In the genomic region with DNA sequence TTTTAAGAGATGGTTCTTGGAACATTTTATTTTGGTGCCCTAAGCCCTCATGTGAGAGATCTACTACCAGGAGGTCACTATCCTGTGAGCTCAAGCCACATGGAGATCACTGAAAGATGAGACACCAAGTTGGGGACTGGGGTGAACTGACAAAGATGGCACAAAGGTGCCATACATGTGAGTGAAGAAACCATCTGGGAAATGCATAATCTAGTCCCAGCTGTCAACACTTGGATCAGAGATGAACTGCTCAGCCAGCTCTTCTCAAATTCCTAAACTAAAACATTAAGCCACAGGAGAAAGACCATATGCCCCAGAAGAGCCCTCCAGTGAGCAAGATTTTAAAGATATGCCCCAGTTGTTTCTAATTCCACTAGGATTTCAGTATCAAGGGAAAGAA, we compare ENCODE assay signal across 1 cellular context.
TF ChIP-seq lines count a peak whose summit lies in the region.

No MANE protein-coding gene starts in this region.

TF ChIP-seq in SK-N-SH, 30 proteins besides CTCF, POLR2A, EP300 and RAD21 (continued from another document):
- peak; percentile 33; the same call in 1 of the 2 replicates for TF ChIP-seq JUND (IDR thresholded peaks at IDR 0.05)
- peak; percentile 62 for TF ChIP-seq POLR2AphosphoS5 (IDR thresholded peaks at IDR 0.05; ENCODE audit: low read depth, low read length)
- TF ChIP-seq TAF1 (IDR thresholded peaks at IDR 0.05; ENCODE audit: borderline replicate concordance, low read depth, low read length), result no peak
- no peak for TF ChIP-seq SMC3 (IDR thresholded peaks at IDR 0.05; ENCODE audit: low read depth, low read length)
- TF ChIP-seq, protein P1, sequence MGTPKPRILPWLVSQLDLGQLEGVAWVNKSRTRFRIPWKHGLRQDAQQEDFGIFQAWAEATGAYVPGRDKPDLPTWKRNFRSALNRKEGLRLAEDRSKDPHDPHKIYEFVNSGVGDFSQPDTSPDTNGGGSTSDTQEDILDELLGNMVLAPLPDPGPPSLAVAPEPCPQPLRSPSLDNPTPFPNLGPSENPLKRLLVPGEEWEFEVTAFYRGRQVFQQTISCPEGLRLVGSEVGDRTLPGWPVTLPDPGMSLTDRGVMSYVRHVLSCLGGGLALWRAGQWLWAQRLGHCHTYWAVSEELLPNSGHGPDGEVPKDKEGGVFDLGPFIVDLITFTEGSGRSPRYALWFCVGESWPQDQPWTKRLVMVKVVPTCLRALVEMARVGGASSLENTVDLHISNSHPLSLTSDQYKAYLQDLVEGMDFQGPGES (IDR thresholded peaks at IDR 0.05; ENCODE audit: low read depth, low read length), result no peak
- TF ChIP-seq TCF12 (IDR thresholded peaks at IDR 0.05), result peak; percentile 93
- no peak for TF ChIP-seq FOSL2 (IDR thresholded peaks at IDR 0.05; ENCODE audit: borderline replicate concordance, low read depth)
- TF ChIP-seq REST (IDR thresholded peaks at IDR 0.05; ENCODE audit: low read depth, low read length), result 0 out of 2 replicates have a peak, but pooled peaks have one; percentile 17
- peak; percentile 11; the same call in 1 of the 2 replicates for TF ChIP-seq NFIC (IDR thresholded peaks at IDR 0.05; ENCODE audit: borderline replicate concordance)
- no peak for TF ChIP-seq GABPA (IDR thresholded peaks at IDR 0.05; ENCODE audit: low read depth)
- peak; percentile 45; the same call in 1 of the 2 replicates for TF ChIP-seq SIN3A (IDR thresholded peaks at IDR 0.05; ENCODE audit: borderline replicate concordance, low read depth, low read length)
- TF ChIP-seq, protein P2, sequence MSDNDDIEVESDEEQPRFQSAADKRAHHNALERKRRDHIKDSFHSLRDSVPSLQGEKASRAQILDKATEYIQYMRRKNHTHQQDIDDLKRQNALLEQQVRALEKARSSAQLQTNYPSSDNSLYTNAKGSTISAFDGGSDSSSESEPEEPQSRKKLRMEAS (IDR thresholded peaks at IDR 0.05; ENCODE audit: low read depth), result no peak
- no peak for TF ChIP-seq USF1 (IDR thresholded peaks at IDR 0.05; ENCODE audit: borderline replicate concordance, low read depth)
- TF ChIP-seq FOXM1 (IDR thresholded peaks at IDR 0.05; ENCODE audit: low read depth), result no peak
- no peak for TF ChIP-seq YY1 (IDR thresholded peaks at IDR 0.05; ENCODE audit: low read depth)
- no peak for TF ChIP-seq MEF2A (IDR thresholded peaks at IDR 0.05; ENCODE audit: borderline replicate concordance, low read depth)
- TF ChIP-seq FOXJ3 (CRISPR knock-in tag; IDR thresholded peaks at IDR 0.05), result no peak
- no peak for TF ChIP-seq RXRA (IDR thresholded peaks at IDR 0.05; ENCODE audit: borderline replicate concordance, low read depth)
- TF ChIP-seq RCOR1 (IDR thresholded peaks at IDR 0.05; ENCODE audit: low read length), result no peak
- TF ChIP-seq EZH2phosphoT487 (IDR thresholded peaks at IDR 0.05; ENCODE audit: borderline replicate concordance, low read depth), result no peak
- TF ChIP-seq ELF1 (IDR thresholded peaks at IDR 0.05), result no peak
- no peak for TF ChIP-seq MXI1 (IDR thresholded peaks at IDR 0.05; ENCODE audit: low read depth, low read length)
- no peak for TF ChIP-seq GATA2 (CRISPR knock-in tag; IDR thresholded peaks at IDR 0.05)
